Comparison of ENCODE assay signal across 9 cellular contexts in the genomic region with DNA sequence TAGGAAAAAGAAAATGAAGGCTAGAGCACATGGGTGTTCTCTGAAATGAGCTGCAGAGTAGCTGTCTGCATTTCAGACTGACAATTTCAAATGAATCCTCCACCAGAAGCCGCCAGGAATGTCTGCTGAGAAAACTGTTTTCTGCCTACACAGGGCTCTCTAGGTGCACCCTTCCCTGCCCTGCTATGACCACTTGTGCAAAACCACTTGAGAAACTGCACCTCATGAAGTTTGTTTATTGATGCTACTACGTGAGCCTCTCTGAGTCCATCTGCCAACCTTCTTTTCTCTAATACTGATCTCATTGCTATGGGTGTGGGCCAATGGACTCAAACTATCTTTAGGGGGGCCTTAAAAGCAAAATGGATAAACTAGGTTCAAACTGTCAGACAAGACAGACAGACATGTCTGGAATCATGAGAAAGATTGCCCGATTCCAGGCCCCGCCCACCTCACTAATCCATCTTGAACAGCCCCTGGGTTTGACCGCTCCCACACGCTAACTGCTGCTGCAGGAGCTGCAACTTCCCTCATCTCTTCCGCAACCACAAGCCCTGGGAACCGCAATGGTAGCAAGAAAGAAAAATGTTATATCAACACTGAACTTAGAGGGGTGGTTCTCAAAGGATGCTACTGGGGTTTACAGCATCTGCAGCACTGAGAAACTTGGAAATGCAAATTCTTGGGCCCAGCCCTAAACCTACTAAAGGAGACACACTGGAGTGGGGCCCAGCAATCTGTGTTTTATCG. TPM values are rescaled to one million over a fixed set of nuclear protein-coding genes. Genes with fewer than 3 reads are reported as not detected.
DNase-seq lines count a peak whose midpoint lies in the region; ATAC-seq and TF ChIP-seq lines count a peak whose summit lies in the region.
"Had no signal": no experiment of that assay in that cellular context is flagged by ENCODE, and none has a peak within 500 bp of the region (broad histone marks: within the 10 kb centered on the region; RNA-seq: fewer than 3 reads in every experiment).

No MANE protein-coding gene starts in this region.

- peaks cover 37 to 60% (median 45%) of the 10 kb centered on the region in 10 experiments for H3K4me1 ChIP-seq in BLaER1 treated with 17β-estradiol and CSF1 and Interleukin-3, amounts not matched to agents 10 nM and 100 nM

- no peaks in the 10 kb centered on the region for H3K9me3 Mint-ChIP-seq in activated T-helper 2 cell treated with anti-CD3 and anti-CD28 coated beads, Interferon-gamma antibody, Interleukin-2, Interleukin-4, amounts not matched to agents 10 μg/mL and 5 μg/mL and 100 μg/mL, durations not matched to agents 14 hours and 24 hours and 36 hours
- H3K9me3 Mint-ChIP-seq: neural crest cell had no signal

- peak overlapping the region in 9 of 11 experiments; percentile 46 to 67 (median 63); a peak in 15 of 22 replicates for H3K9ac ChIP-seq in BLaER1 treated with 17β-estradiol and CSF1 and Interleukin-3, amounts not matched to agents 10 nM and 100 nM

- peaks cover 47% of the 10 kb centered on the region for H3K4me1 Mint-ChIP-seq in activated T-helper 2 cell treated with anti-CD3 and anti-CD28 coated beads, Interferon-gamma antibody, Interleukin-2, Interleukin-4, amounts not matched to agents 10 μg/mL and 5 μg/mL and 100 μg/mL, durations not matched to agents 14 hours and 24 hours and 36 hours (ENCODE audit: low read depth)

- peaks cover 3% of the 10 kb centered on the region for H3K27me3 Mint-ChIP-seq in activated T-helper 2 cell treated with anti-CD3 and anti-CD28 coated beads, Interferon-gamma antibody, Interleukin-2, Interleukin-4, amounts not matched to agents 10 μg/mL and 5 μg/mL and 100 μg/mL, durations not matched to agents 14 hours and 24 hours and 36 hours (ENCODE audit: low read depth)

- no peaks in the 10 kb centered on the region for H3K36me3 ChIP-seq in BLaER1 treated with 17β-estradiol and CSF1 and Interleukin-3, amounts not matched to agents 10 nM and 100 nM

- intact Hi-C loops in activated T-helper 2 cell treated with anti-CD3 and anti-CD28 coated beads, Interferon-gamma antibody, Interleukin-2, Interleukin-4, amounts not matched to agents 10 μg/mL and 5 μg/mL and 100 μg/mL, durations not matched to agents 14 hours and 24 hours and 36 hours (cut with micrococcal nuclease): loop anchor here (1.0 kb wide), 1 partner anchor 10 kb away; no protein-coding TSS in a partner anchor
- intact Hi-C loops in dorsolateral prefrontal cortex (cut with DNase I): loop anchor here in 1 of 2 donors (10.0 kb wide), 1 partner anchor 375 kb away; no protein-coding TSS in a partner anchor

- no peak for TF ChIP-seq CTCF in dorsolateral prefrontal cortex (IDR thresholded peaks at IDR 0.05 in 54 of 56, conservative IDR thresholded peaks at IDR 0.05 in 2 of 56; ENCODE audit: low read depth in 1 of 56, partially characterized antibody in 56 of 56)

- peak overlapping the region; percentile 64 to 90 (median 82) for H3K4me2 ChIP-seq in BLaER1 treated with 17β-estradiol and CSF1 and Interleukin-3, amounts not matched to agents 10 nM and 100 nM

- H3K4me3 Mint-ChIP-seq in activated T-helper 2 cell treated with anti-CD3 and anti-CD28 coated beads, Interferon-gamma antibody, Interleukin-2, Interleukin-4, amounts not matched to agents 10 μg/mL and 5 μg/mL and 100 μg/mL, durations not matched to agents 14 hours and 24 hours and 36 hours (ENCODE audit: low read depth): no peak overlapping the region
- H3K4me3 Mint-ChIP-seq: neural crest cell had no signal

- peaks cover 0 to 5% (median 0%) of the 10 kb centered on the region in 11 experiments; a peak in 1 of 22 replicates for H3K9me3 ChIP-seq in BLaER1 treated with 17β-estradiol and CSF1 and Interleukin-3, amounts not matched to agents 10 nM and 100 nM (replicated peaks in 1 of 11)

- peak overlapping the region; percentile 54 for H3K27ac Mint-ChIP-seq in activated T-helper 2 cell treated with anti-CD3 and anti-CD28 coated beads, Interferon-gamma antibody, Interleukin-2, Interleukin-4, amounts not matched to agents 10 μg/mL and 5 μg/mL and 100 μg/mL, durations not matched to agents 14 hours and 24 hours and 36 hours

- ATAC-seq in GM18909 (IDR thresholded peaks at IDR 0.05; ENCODE audit: poor library complexity, unreplicated experiment): peak; percentile 13
- ATAC-seq in HG03342 (IDR thresholded peaks at IDR 0.05; ENCODE audit: unreplicated experiment): peak; percentile 27
- ATAC-seq in HG02623 (IDR thresholded peaks at IDR 0.05; ENCODE audit: unreplicated experiment): no peak

- peak; percentile 42 for DNase-seq in activated T-helper 2 cell treated with anti-CD3 and anti-CD28 coated beads, Interferon-gamma antibody, Interleukin-2, Interleukin-4, amounts not matched to agents 10 μg/mL and 5 μg/mL and 100 μg/mL, durations not matched to agents 14 hours and 24 hours and 36 hours (ENCODE audit: low spot score)
- no peak for DNase-seq in stimulated activated CD4-positive, alpha-beta T cell treated with anti-CD3 and anti-CD28 coated beads, Interleukin-12 subunit alpha, Interleukin-12 subunit beta, amount 100 ng/mL, for 4 hours
- no peak for DNase-seq in activated CD4-positive, CD25-positive, alpha-beta regulatory T cell treated with anti-CD3 and anti-CD28 coated beads, Interleukin-2, amount 50 U/mL, for 72 hours
- no peak for DNase-seq in dorsolateral prefrontal cortex

- peak overlapping the region in 10 of 11 experiments; percentile 50 to 87 (median 82); a peak in 19 of 22 replicates for H3K27ac ChIP-seq in BLaER1 treated with 17β-estradiol and CSF1 and Interleukin-3, amounts not matched to agents 10 nM and 100 nM
- no peak overlapping the region for H3K27ac ChIP-seq in dorsolateral prefrontal cortex

- H3K4me3 ChIP-seq in BLaER1 treated with 17β-estradiol and CSF1 and Interleukin-3, amounts not matched to agents 10 nM and 100 nM: no peak overlapping the region
- H3K4me3 ChIP-seq in dorsolateral prefrontal cortex: no peak overlapping the region

- peaks cover 2% of the 10 kb centered on the region for H3K36me3 Mint-ChIP-seq in activated T-helper 2 cell treated with anti-CD3 and anti-CD28 coated beads, Interferon-gamma antibody, Interleukin-2, Interleukin-4, amounts not matched to agents 10 μg/mL and 5 μg/mL and 100 μg/mL, durations not matched to agents 14 hours and 24 hours and 36 hours (ENCODE audit: low read depth)

- H3K27me3 ChIP-seq in BLaER1 treated with 17β-estradiol and CSF1 and Interleukin-3, amounts not matched to agents 10 nM and 100 nM: no peaks in the 10 kb centered on the region
- no peaks in the 10 kb centered on the region for H3K27me3 ChIP-seq in dorsolateral prefrontal cortex

- no peaks in the 10 kb centered on the region for H4K20me1 ChIP-seq in BLaER1 treated with 17β-estradiol and CSF1 and Interleukin-3, amounts not matched to agents 10 nM and 100 nM

RNA-seq across cellular contexts. Expression of a gene that starts 9.0 kb away (rescaled TPM):
- total RNA-seq in activated T-helper 2 cell treated with anti-CD3 and anti-CD28 coated beads, Interferon-gamma antibody, Interleukin-2, Interleukin-4, amounts not matched to agents 10 μg/mL and 5 μg/mL and 100 μg/mL, durations not matched to agents 14 hours and 24 hours and 36 hours: 145 and 146 TPM in 2 replicates
- 100 to 1,000 TPM in 119 of 120 experiments, 10 to 100 TPM in 1; 66.8 to 236 (median 180) TPM for total RNA-seq in dorsolateral prefrontal cortex

Comparison
In these comparisons a context has a peak if more than half of its experiments do, and no peak if none do; other contexts are left out.
1. H3K27ac ChIP-seq: peak in BLaER1 treated with 17β-estradiol and CSF1 and Interleukin-3, amounts not matched to agents 10 nM and 100 nM (10 of 11); none in dorsolateral prefrontal cortex (0 of 59).